In the genomic region with DNA sequence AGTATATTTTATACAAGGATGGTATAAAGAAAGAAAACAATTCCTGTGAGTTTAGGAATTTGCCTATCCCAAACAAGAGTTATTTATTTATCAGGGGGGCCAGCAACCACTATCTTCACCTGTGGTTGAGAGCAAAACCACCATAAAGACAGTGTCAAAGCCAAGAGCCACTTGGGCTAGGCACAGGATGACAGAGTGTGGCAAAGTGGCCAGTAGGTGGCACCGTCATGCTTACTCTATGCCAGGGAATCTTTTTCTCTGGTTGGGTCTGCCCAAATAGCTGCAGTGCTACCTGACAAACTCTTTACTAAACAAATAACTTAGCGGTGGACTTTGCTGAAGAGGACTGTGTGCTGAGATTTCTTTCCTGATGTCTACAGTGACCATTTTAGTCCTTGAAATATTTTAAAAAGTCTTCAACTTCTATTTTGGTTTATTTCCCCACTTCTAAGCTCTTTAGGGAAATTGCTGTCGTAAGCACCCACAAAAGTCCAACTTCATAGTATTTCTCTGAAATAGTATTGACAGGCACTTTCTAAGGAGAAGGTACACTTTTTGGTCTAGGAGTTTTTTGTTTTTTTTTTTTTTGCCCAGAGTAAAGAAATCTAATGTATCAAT, we compare ENCODE assay signal across 8 cellular contexts.
DNase-seq lines count a peak whose midpoint lies in the region; ATAC-seq and TF ChIP-seq lines count a peak whose summit lies in the region.

No MANE protein-coding gene starts in this region.

- DNase-seq in CD14-positive monocyte (ENCODE audit: low spot score): peak; percentile 59
- DNase-seq in NCI-H510A (lab: John Stamatoyannopoulos, UW): peak; percentile 22
- peak; percentile 54 to 57 for DNase-seq in activated CD4-positive, alpha-beta T cell treated with anti-CD3 and anti-CD28 coated beads, Interleukin-2, amount 50 U/mL, for 4 hours
- DNase-seq in ecto neural progenitor cell (ENCODE audit: low spot score): peak; percentile 48
- peak; percentile 83 for DNase-seq in medulla oblongata (ENCODE audit: extremely low spot score)
- peak; percentile 6 for DNase-seq in stimulated activated CD8-positive, alpha-beta memory T cell treated with anti-CD3 and anti-CD28 coated beads, Interleukin-15, amount 100 ng/mL, for 24 hours (ENCODE audit: low read depth)

- H3K36me3 Mint-ChIP-seq in CD14-positive monocyte: peaks cover 0 to 2% of the 10 kb centered on the region in 2 donors

- peaks cover 0 to 2% (median 0%) of the 10 kb centered on the region in 3 donors for H3K27me3 Mint-ChIP-seq in CD14-positive monocyte (ENCODE audit: low read depth in 3 of 3)

- intact Hi-C loops in CD14-positive monocyte (cut with micrococcal nuclease): loop anchor here (2.0 to 10.0 kb wide), 3 partner anchors 54 to 202 kb away; no protein-coding TSS in a partner anchor

- peak overlapping the region in 1 of 2 donors; percentile 52 for H3K4me3 Mint-ChIP-seq in CD14-positive monocyte

- ATAC-seq in GM18909 (IDR thresholded peaks at IDR 0.05; ENCODE audit: poor library complexity, unreplicated experiment): peak; percentile 92
- ATAC-seq in HG03135 (IDR thresholded peaks at IDR 0.05; ENCODE audit: unreplicated experiment): peak; percentile 86

- H3K9me3 Mint-ChIP-seq in CD14-positive monocyte: peaks cover 0 to 4% (median 0%) of the 10 kb centered on the region in 7 donors

- H3K4me1 Mint-ChIP-seq in CD14-positive monocyte: peaks cover 50% of the 10 kb centered on the region

- peak; percentile 88 for TF ChIP-seq CTCF in CD14-positive monocyte (IDR thresholded peaks at IDR 0.05)

- peak overlapping the region in 4 of 7 donors; percentile 1 to 55 (median 32) for H3K27ac Mint-ChIP-seq in CD14-positive monocyte

Comparison
In these comparisons a context has a peak if more than half of its experiments do, and no peak if none do; other contexts are left out.
1. Peak in every context shown above with its lines: DNase-seq and ATAC-seq.
2. DNase-seq: peak in every context shown above with its lines; median percentile 83 in medulla oblongata; 59 in CD14-positive monocyte; 56 in activated CD4-positive, alpha-beta T cell treated with anti-CD3 and anti-CD28 coated beads, Interleukin-2, amount 50 U/mL, for 4 hours; 48 in ecto neural progenitor cell; 22 in NCI-H510A; 6 in stimulated activated CD8-positive, alpha-beta memory T cell treated with anti-CD3 and anti-CD28 coated beads, Interleukin-15, amount 100 ng/mL, for 24 hours.